Comparison of ENCODE assay signal across 27 cellular contexts in genomic region chr6:2821554-2821953, GRCh38.
"Had no signal": no experiment of that assay in that cellular context is flagged by ENCODE, and none has a peak within 500 bp of the region (broad histone marks: within the 10 kb centered on the region; RNA-seq: fewer than 3 reads in every experiment).

No MANE protein-coding gene starts in this region.

- H3K36me3 ChIP-seq: adrenal gland, breast epithelium had no signal

- H3K4me3 ChIP-seq: adrenal gland, body of pancreas, breast epithelium, PC-9 had no signal

- H3K27ac Mint-ChIP-seq: activated CD4-positive, alpha-beta memory T cell treated with anti-CD3 and anti-CD28 coated beads for 36 hours; activated naive CD4-positive, alpha-beta T cell treated with anti-CD3 and anti-CD28 coated beads for 36 hours; activated naive CD4-positive, alpha-beta T cell treated with anti-CD3 and anti-CD28 coated beads, Interleukin-2, amount 50 U/mL, for 72 hours; activated T-helper 1 cell treated with anti-CD3 and anti-CD28 coated beads, Interleukin-12 subunit alpha, Interleukin-12 subunit beta, Interleukin-2, Interleukin-4 antibody, amounts not matched to agents 30 ng/mL and 10 ng/mL and 1 ng/mL, durations not matched to agents 14 hours and 24 hours and 36 hours had no signal

- H3K27me3 ChIP-seq: adrenal gland, body of pancreas, breast epithelium had no signal

- H3K27me3 Mint-ChIP-seq: activated CD4-positive, alpha-beta memory T cell treated with anti-CD3 and anti-CD28 coated beads for 36 hours had no signal

- H3K4me1 ChIP-seq: breast epithelium had no signal

- H3K9me3 ChIP-seq: adrenal gland, body of pancreas had no signal

- H3K4me3 Mint-ChIP-seq: activated CD4-positive, alpha-beta memory T cell treated with anti-CD3 and anti-CD28 coated beads for 36 hours; activated naive CD4-positive, alpha-beta T cell treated with anti-CD3 and anti-CD28 coated beads for 36 hours; activated T-cell treated with anti-CD3 and anti-CD28 coated beads, Interleukin-2, amount 50 U/mL, for 4 hours; activated T-helper 1 cell treated with anti-CD3 and anti-CD28 coated beads, Interleukin-12 subunit alpha, Interleukin-12 subunit beta, Interleukin-2, Interleukin-4 antibody, amounts not matched to agents 30 ng/mL and 10 ng/mL and 1 ng/mL, durations not matched to agents 14 hours and 24 hours and 36 hours had no signal

- H3K27ac ChIP-seq: adrenal gland, body of pancreas, breast epithelium, KMS-11, PC-9 had no signal

- DNase-seq: activated CD4-positive, alpha-beta memory T cell treated with anti-CD3 and anti-CD28 coated beads for 36 hours; activated CD4-positive, alpha-beta T cell treated with anti-CD3 and anti-CD28 coated beads, Interleukin-2, amount 50 U/mL, for 1 hour; activated CD8-positive, alpha-beta memory T cell treated with anti-CD3 and anti-CD28 coated beads, Interleukin-2, amount 50 U/mL, for 4 hours; activated gamma-delta T cell treated with Interleukin-2 at 50 U/mL for 16 hours; activated naive CD4-positive, alpha-beta T cell treated with anti-CD3 and anti-CD28 coated beads for 36 hours; activated T-cell treated with anti-CD3 and anti-CD28 coated beads for 4 hours; activated T-cell treated with anti-CD3 and anti-CD28 coated beads, Interleukin-2, amount 50 U/mL, for 4 hours; adrenal gland; body of pancreas; NCI-H1092; NCI-H1417; NCI-H146; NCI-H187; NCI-H2029 treated with DMSO at 0.1 percent for 48 hours; NCI-H2107; NCI-H2171; NCI-H510A; NCI-H526; NCI-H748 treated with DMSO at 0.1 percent for 48 hours; NK-92 treated with Interleukin-12 subunit alpha and Interleukin-12 subunit beta, amount 100 ng/mL, for 24 hours; PC-9; Right ventricle myocardium superior; T1000 had no signal

- ATAC-seq: activated naive CD4-positive, alpha-beta T cell treated with anti-CD3 and anti-CD28 coated beads, Interleukin-2, amount 50 U/mL, for 72 hours; activated T-cell treated with anti-CD3 and anti-CD28 coated beads, Interleukin-2, amount 50 U/mL, for 4 hours; body of pancreas had no signal
